8 cellular contexts compared by ENCODE assay signal in genomic region chr19:3970808-3971598, GRCh38. TPM values are rescaled to one million over a fixed set of nuclear protein-coding genes. Genes with fewer than 3 reads are reported as not detected.
DNase-seq lines count a peak whose midpoint lies in the region; ATAC-seq and TF ChIP-seq lines count a peak whose summit lies in the region.

Gene DAPK3 (minus strand): TSS chr19:3971099. CDS start chr19:3969735, 1,364 bp downstream.

- H3K4me2 ChIP-seq in KMS-11 = peak within 1 kb of the TSS; percentile 85

- TF ChIP-seq POLR2A in Peyer's patch (IDR thresholded peaks at IDR 0.05) (peak; percentile 78 to 87), esophagus muscularis mucosa (IDR thresholded peaks at IDR 0.05; ENCODE audit: low read depth) (peak; percentile 96)

- H3K27me3 ChIP-seq in KMS-11 (ENCODE audit: insufficient read depth, low read depth) (no peaks in the 10 kb centered on the region), Peyer's patch (no peaks in the 10 kb centered on the region), esophagus muscularis mucosa (no peaks in the 10 kb centered on the region)

- H3K79me2 ChIP-seq in KMS-11 (ENCODE audit: insufficient read depth, low read depth) = peaks cover 4% of the 10 kb centered on the region; the same call in 1 of the 2 replicates

- ATAC-seq in GM21737 (IDR thresholded peaks at IDR 0.05; ENCODE audit: unreplicated experiment) = peak; percentile 89

- H3K9ac ChIP-seq in KMS-11 = peak within 1 kb of the TSS; percentile 65

- H3K27ac ChIP-seq in KMS-11 = no peak within 1 kb of the TSS
- H3K27ac ChIP-seq in Peyer's patch = peak within 1 kb of the TSS; percentile 95 to 99 (median 96)
- peak within 1 kb of the TSS; percentile 99 to 100 (median 100) for H3K27ac ChIP-seq in esophagus muscularis mucosa (replicated peaks in 1 of 4)

- TF ChIP-seq CTCF in KMS-11 (conservative IDR thresholded peaks at IDR 0.05; ENCODE audit: low read depth, low read length) (peak; percentile 16; the same call in 1 of the 2 replicates), Peyer's patch (IDR thresholded peaks at IDR 0.05) (peak in 5 of 6 experiments; percentile 7 to 38 (median 23)), esophagus muscularis mucosa (IDR thresholded peaks at IDR 0.05) (peak in 1 of 3 experiments; percentile 34)

- H3K4me3 ChIP-seq in KMS-11 (IDR thresholded peaks at IDR 0.05; ENCODE audit: insufficient read depth, low read depth, low read length) = no peak within 1 kb of the TSS
- H3K4me3 ChIP-seq in Peyer's patch = peak within 1 kb of the TSS; percentile 83 to 98 (median 98)
- H3K4me3 ChIP-seq in esophagus muscularis mucosa = peak within 1 kb of the TSS; percentile 88 to 100 (median 98)

- H3K36me3 ChIP-seq in KMS-11 (ENCODE audit: insufficient read depth) = no peaks in the 10 kb centered on the region; the same call in 1 of the 2 replicates
- peaks cover 0 to 26% (median 0%) of the 10 kb centered on the region in 3 donors for H3K36me3 ChIP-seq in Peyer's patch
- H3K36me3 ChIP-seq in esophagus muscularis mucosa = peaks cover 9 to 39% (median 33%) of the 10 kb centered on the region in 4 donors

- H4K20me1 ChIP-seq in KMS-11 (ENCODE audit: insufficient read depth) = no peaks in the 10 kb centered on the region

- H2AFZ ChIP-seq in KMS-11 (ENCODE audit: low read depth) = peak within 1 kb of the TSS; percentile 42; the same call in 1 of the 2 replicates

- H3K9me3 ChIP-seq in Peyer's patch = no peaks in the 10 kb centered on the region
- H3K9me3 ChIP-seq in esophagus muscularis mucosa = no peaks in the 10 kb centered on the region

- H3K4me1 ChIP-seq in KMS-11 (ENCODE audit: low read depth, poor library complexity, severe bottlenecking) (peaks cover 27% of the 10 kb centered on the region), Peyer's patch (peaks cover 0 to 45% (median 12%) of the 10 kb centered on the region in 4 donors), esophagus muscularis mucosa (peaks cover 43 to 50% (median 48%) of the 10 kb centered on the region in 4 donors)

- intact Hi-C loops in esophagus muscularis mucosa (cut with DNase I) = loop anchor here (10.0 kb wide), 1 partner anchor 206 kb away; the partner anchor contains the start of genes APBA3 and MRPL54

- 1% methylated on average over 58 of the region's 73 CpGs for WGBS in esophagus muscularis mucosa

- DNase-seq in DMS53 treated with DMSO at 0.1 percent for 48 hours (lab: John Stamatoyannopoulos, UW; ENCODE audit: unreplicated experiment) (peak; percentile 90), Peyer's patch (peak; percentile 95 to 99 (median 98)), esophagus muscularis mucosa (ENCODE audit: extremely low spot score) (peak; percentile 99), myocyte (ENCODE audit: low read depth) (peak; percentile 98)
- DNase-seq in activated T-cell treated with anti-CD3 and anti-CD28 coated beads, Interleukin-2, amount 50 U/mL, for 48 hours = peak; percentile 96 to 98
- peak; percentile 91 to 94 for DNase-seq in stimulated activated CD8-positive, alpha-beta memory T cell treated with anti-CD3 and anti-CD28 coated beads, Interleukin-7, amount 100 ng/mL, for 48 hours (ENCODE audit: extremely low read depth in 1 of 2, low read depth in 1 of 2)

- TF ChIP-seq EP300 in esophagus muscularis mucosa (IDR thresholded peaks at IDR 0.05) = no peak

RNA-seq across cellular contexts. Expression of gene DAPK3, which starts in this region (rescaled TPM):
- total RNA-seq in Peyer's patch (100 to 1,000 TPM in 1 of 4 donors, 10 to 100 TPM in 3; 61.3 to 106 (median 88.1) TPM), esophagus muscularis mucosa (100 to 1,000 TPM; 140 to 226 (median 212) TPM), myocyte (193 and 269 TPM in 2 replicates)
- 177 TPM for polyA plus RNA-seq in myocyte (2012)
